In genomic region chr1:50333595-50333974, GRCh38 we compare ENCODE assay signal across 8 cellular contexts.
DNase-seq lines count a peak whose midpoint lies in the region; ATAC-seq lines count a peak whose summit lies in the region.

No MANE protein-coding gene starts in this region.

- no peaks in the 10 kb centered on the region for H3K36me3 Mint-ChIP-seq in effector memory CD8-positive, alpha-beta T cell (ENCODE audit: insufficient read depth)
- no peaks in the 10 kb centered on the region for H3K36me3 Mint-ChIP-seq in stimulated activated effector memory CD8-positive, alpha-beta T cell treated with anti-CD3 and anti-CD28 coated beads, Interleukin-12 subunit alpha, Interleukin-12 subunit beta, amount 100 ng/mL, for 72 hours

- in situ Hi-C loops in KBM-7 (cut with MboI; ENCODE audit: low pct_unique_long_range_greater_than_20kb, low sequenced_read_pairs): no loop called here

- H3K27me3 ChIP-seq in mononuclear cell (ENCODE audit: insufficient read depth, low read length): peaks cover 18% of the 10 kb centered on the region

- DNase-seq in KBM-7: peak; percentile 76
- DNase-seq in activated CD4-positive, alpha-beta T cell treated with anti-CD3 and anti-CD28 coated beads, Interleukin-2, amount 50 U/mL, for 4 hours: peak; percentile 19 to 21
- peak; percentile 10 to 21 (median 19) for DNase-seq in effector memory CD8-positive, alpha-beta T cell
- DNase-seq in stimulated activated effector memory CD8-positive, alpha-beta T cell treated with anti-CD3 and anti-CD28 coated beads, Interleukin-12 subunit alpha, Interleukin-12 subunit beta, amount 100 ng/mL, for 72 hours (ENCODE audit: low spot score in 2 of 2): peak; percentile 40 to 63
- no peak for DNase-seq in DMS153 treated with DMSO at 0.1 percent for 48 hours (lab: John Stamatoyannopoulos, UW; ENCODE audit: unreplicated experiment)

- H3K9me3 ChIP-seq in ES-I3 (ENCODE audit: control insufficient read depth, insufficient read depth, low read length) (no peaks in the 10 kb centered on the region), mononuclear cell (ENCODE audit: low read depth, low read length) (no peaks in the 10 kb centered on the region)

- H3K4me3 Mint-ChIP-seq in effector memory CD8-positive, alpha-beta T cell: peak overlapping the region; percentile 58 to 70
- H3K4me3 Mint-ChIP-seq in stimulated activated effector memory CD8-positive, alpha-beta T cell treated with anti-CD3 and anti-CD28 coated beads, Interleukin-12 subunit alpha, Interleukin-12 subunit beta, amount 100 ng/mL, for 72 hours: peak overlapping the region; percentile 46

- peak overlapping the region; percentile 60; the same call in 1 of the 2 replicates for H3K9ac ChIP-seq in ES-I3 (ENCODE audit: low read depth, low read length)

- peak overlapping the region; percentile 13 for H3K4me3 ChIP-seq in mononuclear cell (ENCODE audit: low read length)

- peaks cover 54 to 64% of the 10 kb centered on the region in 2 donors for H3K27me3 Mint-ChIP-seq in effector memory CD8-positive, alpha-beta T cell

- ATAC-seq in GM21619 (IDR thresholded peaks at IDR 0.05; ENCODE audit: unreplicated experiment): peak; percentile 84
- peak; percentile 75 for ATAC-seq in effector memory CD8-positive, alpha-beta T cell (replicated peaks)
- ATAC-seq in stimulated activated effector memory CD8-positive, alpha-beta T cell treated with anti-CD3 and anti-CD28 coated beads, Interleukin-12 subunit alpha, Interleukin-12 subunit beta, amount 100 ng/mL, for 72 hours: peak; percentile 78

- H3K27ac Mint-ChIP-seq in effector memory CD8-positive, alpha-beta T cell: peak overlapping the region in 1 of 2 donors; percentile 52
- H3K27ac Mint-ChIP-seq in stimulated activated effector memory CD8-positive, alpha-beta T cell treated with anti-CD3 and anti-CD28 coated beads, Interleukin-12 subunit alpha, Interleukin-12 subunit beta, amount 100 ng/mL, for 72 hours: no peak overlapping the region

- H3K36me3 ChIP-seq in ES-I3 (ENCODE audit: insufficient read depth, low read length): no peaks in the 10 kb centered on the region

- H3K4me1 ChIP-seq in ES-I3 (ENCODE audit: insufficient read depth, low read length) (no peaks in the 10 kb centered on the region), mononuclear cell (ENCODE audit: insufficient read depth, low read length) (peaks cover 13% of the 10 kb centered on the region)

- peaks cover 4 to 7% of the 10 kb centered on the region in 2 donors for H3K4me1 Mint-ChIP-seq in effector memory CD8-positive, alpha-beta T cell (ENCODE audit: low read depth in 2 of 2)
- peaks cover 8% of the 10 kb centered on the region for H3K4me1 Mint-ChIP-seq in stimulated activated effector memory CD8-positive, alpha-beta T cell treated with anti-CD3 and anti-CD28 coated beads, Interleukin-12 subunit alpha, Interleukin-12 subunit beta, amount 100 ng/mL, for 72 hours

- H3K9me3 Mint-ChIP-seq in effector memory CD8-positive, alpha-beta T cell: no peaks in the 10 kb centered on the region
- no peaks in the 10 kb centered on the region for H3K9me3 Mint-ChIP-seq in stimulated activated effector memory CD8-positive, alpha-beta T cell treated with anti-CD3 and anti-CD28 coated beads, Interleukin-12 subunit alpha, Interleukin-12 subunit beta, amount 100 ng/mL, for 72 hours
